In the genomic region with DNA sequence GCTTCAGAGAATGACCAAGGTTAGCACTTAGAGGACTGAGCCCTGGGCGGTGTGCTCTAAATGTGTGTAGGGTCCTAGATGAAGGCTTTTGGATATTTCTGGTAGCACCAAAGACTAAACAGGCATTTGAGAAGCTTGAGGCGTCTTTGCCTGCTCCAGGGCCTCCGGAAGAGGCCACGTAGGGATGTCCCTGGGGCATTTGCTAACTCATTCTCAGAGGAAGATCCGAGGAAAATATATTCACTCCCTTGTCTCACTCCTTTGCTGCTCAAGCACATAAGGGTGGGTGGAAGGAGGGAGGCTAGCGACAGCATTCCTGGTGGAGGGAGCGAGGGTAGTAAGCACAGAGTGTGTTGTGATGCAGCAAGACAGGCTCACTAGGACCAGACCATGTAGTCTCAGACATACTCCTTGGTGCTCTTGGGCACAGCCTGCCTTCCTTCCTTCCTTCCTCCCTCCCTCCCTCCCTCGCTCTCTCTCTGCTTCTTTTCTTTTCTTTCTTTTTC, we compare ENCODE assay signal across 14 cellular contexts. TPM values are rescaled to one million over a fixed set of nuclear protein-coding genes. Genes with fewer than 3 reads are reported as not detected.
A peak's percentile ranks its signal among the peaks of the same experiment; 100 is the strongest.
DNase-seq lines count a peak whose midpoint lies in the region; ATAC-seq and TF ChIP-seq lines count a peak whose summit lies in the region.
"Had no signal": no experiment of that assay in that cellular context is flagged by ENCODE, and none has a peak within 500 bp of the region (broad histone marks: within the 10 kb centered on the region; RNA-seq: fewer than 3 reads in every experiment).

No MANE protein-coding gene starts in this region.

- CTCF ChIA-PET in HCT116 (lab: Charles Lee), result interaction anchor here (1.8 kb wide), 1 partner anchor 9 kb away, joined by 5 read pairs; no protein-coding TSS in a partner anchor
- CTCF ChIA-PET in activated CD8-positive, alpha-beta T cell treated with anti-CD3 and anti-CD28 coated beads, Interleukin-2, amount 10 ng/mL, durations not matched to agents 7 days and 5 days (lab: Charles Lee), result interaction anchor here (1.0 to 8.9 kb wide), 6 partner anchors 13 to 142 kb away, joined by 3 to 129 read pairs (median 4); a partner anchor contains a TSS

- no peak overlapping the region for H3K9ac ChIP-seq in HCT116 (ENCODE audit: low read length)

- peak; percentile 15; the same call in 1 of the 2 replicates for ATAC-seq in HCT116
- ATAC-seq in activated CD8-positive, alpha-beta T cell treated with anti-CD3 and anti-CD28 coated beads, Interleukin-2, amount 10 ng/mL, durations not matched to agents 7 days and 5 days, result no peak
- no peak for ATAC-seq in gastroesophageal sphincter

- TF ChIP-seq CTCF in HCT116 (IDR thresholded peaks at IDR 0.05 in 2 of 3, conservative IDR thresholded peaks at IDR 0.05 in 1 of 3; ENCODE audit: borderline replicate concordance in 1 of 3, insufficient read depth in 1 of 3, low read depth in 2 of 3, low read length in 2 of 3), result no peak
- no peak for TF ChIP-seq CTCF in mesothelial cell of epicardium (IDR thresholded peaks at IDR 0.05; ENCODE audit: unreplicated experiment)
- TF ChIP-seq CTCF in nephron progenitor cell (IDR thresholded peaks at IDR 0.05), result no peak
- no peak for TF ChIP-seq CTCF in gastroesophageal sphincter (IDR thresholded peaks at IDR 0.05)

- H3K79me2 ChIP-seq in HCT116 (ENCODE audit: insufficient read depth, low read length), result no peaks in the 10 kb centered on the region

- peak overlapping the region; percentile 64 for H3K27ac Mint-ChIP-seq in T-helper 2 cell treated with Interferon-gamma antibody and Interleukin-4, amounts not matched to agents 5 μg/mL and 100 μg/mL, for 36 hours
- peak overlapping the region; percentile 74 for H3K27ac Mint-ChIP-seq in activated CD8-positive, alpha-beta T cell treated with anti-CD3 and anti-CD28 coated beads, Interleukin-2, amount 10 ng/mL, durations not matched to agents 7 days and 5 days
- peak overlapping the region; percentile 43 for H3K27ac Mint-ChIP-seq in mesothelial cell of epicardium
- H3K27ac Mint-ChIP-seq in nephron progenitor cell, result no peak overlapping the region
- H3K27ac Mint-ChIP-seq: natural killer cell treated with Interleukin-12 subunit alpha and Interleukin-12 subunit beta and Interleukin-15 and Interleukin-18, amount 100 ng/mL, for 72 hours had no signal

- POLR2A ChIA-PET in HCT116 (lab: Charles Lee), result interaction anchor here (0.6 kb wide), 1 partner anchor 54 kb away, joined by 4 read pairs; no protein-coding TSS in a partner anchor
- POLR2A ChIA-PET in activated CD8-positive, alpha-beta T cell treated with anti-CD3 and anti-CD28 coated beads, Interleukin-2, amount 10 ng/mL, durations not matched to agents 7 days and 5 days (lab: Charles Lee), result interaction anchor here (1.1 to 1.3 kb wide), 2 partner anchors 22 to 71 kb away, joined by 4 read pairs; a partner anchor contains a TSS

- H3K36me3 Mint-ChIP-seq in T-helper 2 cell treated with Interferon-gamma antibody and Interleukin-4, amounts not matched to agents 5 μg/mL and 100 μg/mL, for 36 hours (ENCODE audit: low read depth), result peaks cover under 1% of the 10 kb centered on the region
- peaks cover 3% of the 10 kb centered on the region for H3K36me3 Mint-ChIP-seq in activated CD8-positive, alpha-beta T cell treated with anti-CD3 and anti-CD28 coated beads, Interleukin-2, amount 10 ng/mL, durations not matched to agents 7 days and 5 days (ENCODE audit: low read depth)
- H3K36me3 Mint-ChIP-seq in mesothelial cell of epicardium, result no peaks in the 10 kb centered on the region
- H3K36me3 Mint-ChIP-seq in nephron progenitor cell (ENCODE audit: low read depth), result no peaks in the 10 kb centered on the region

- H3K27me3 ChIP-seq in HCT116 (ENCODE audit: insufficient read depth, low read length) (peaks cover 14% of the 10 kb centered on the region; the same call in 1 of the 2 replicates), gastroesophageal sphincter (no peaks in the 10 kb centered on the region)
- H3K27me3 ChIP-seq: stomach, vagina had no signal

- no peak overlapping the region for H3K4me3 ChIP-seq in HCT116 (replicated peaks in 1 of 2; ENCODE audit: low read depth in 1 of 2, low read length in 2 of 2)
- H3K4me3 ChIP-seq in gastroesophageal sphincter, result no peak overlapping the region
- H3K4me3 ChIP-seq: stomach, vagina had no signal

- H2AFZ ChIP-seq in HCT116 (ENCODE audit: low read depth, low read length, poor library complexity, severe bottlenecking), result no peak overlapping the region

- peaks cover 65% of the 10 kb centered on the region for H3K27me3 Mint-ChIP-seq in T-helper 2 cell treated with Interferon-gamma antibody and Interleukin-4, amounts not matched to agents 5 μg/mL and 100 μg/mL, for 36 hours (ENCODE audit: low read depth)
- peaks cover 26% of the 10 kb centered on the region for H3K27me3 Mint-ChIP-seq in activated CD8-positive, alpha-beta T cell treated with anti-CD3 and anti-CD28 coated beads, Interleukin-2, amount 10 ng/mL, durations not matched to agents 7 days and 5 days (ENCODE audit: low read depth)
- peaks cover 8% of the 10 kb centered on the region for H3K27me3 Mint-ChIP-seq in mesothelial cell of epicardium (ENCODE audit: low read depth)
- peaks cover 10% of the 10 kb centered on the region for H3K27me3 Mint-ChIP-seq in nephron progenitor cell (ENCODE audit: low read depth, poor library complexity)

- H4K20me1 ChIP-seq in HCT116 (ENCODE audit: insufficient read depth), result no peaks in the 10 kb centered on the region

- H3K9me3 ChIP-seq in HCT116 (ENCODE audit: control insufficient read depth in 1 of 2, insufficient read depth in 1 of 2, low read depth in 1 of 2, low read length in 2 of 2) (no peaks in the 10 kb centered on the region), gastroesophageal sphincter (no peaks in the 10 kb centered on the region)
- H3K9me3 ChIP-seq: Caco-2, stomach, vagina had no signal

- H3K9me2 ChIP-seq in HCT116 (ENCODE audit: insufficient read depth), result no peaks in the 10 kb centered on the region

- H3K36me3 ChIP-seq in HCT116 (ENCODE audit: control insufficient read depth in 1 of 2, insufficient read depth in 2 of 2, low read length in 2 of 2) (no peaks in the 10 kb centered on the region), gastroesophageal sphincter (no peaks in the 10 kb centered on the region)
- H3K36me3 ChIP-seq: stomach, vagina had no signal

- TF ChIP-seq RAD21 in HCT116 (IDR thresholded peaks at IDR 0.05; ENCODE audit: low read depth), result no peak

- no peak for TF ChIP-seq EP300 in gastroesophageal sphincter (IDR thresholded peaks at IDR 0.05)

- RAD21 ChIA-PET in HCT116 (lab: Charles Lee; ENCODE audit: low non-redundant PET in 1 of 2, low total read pairs in 2 of 2, uncharacterized antibody in 2 of 2, unreplicated experiment in 2 of 2), result no interaction called here

- H3K27ac ChIP-seq in HCT116 (ENCODE audit: low read depth, low read length) (no peak overlapping the region), gastroesophageal sphincter (no peak overlapping the region)
- H3K27ac ChIP-seq: vagina had no signal

- intact Hi-C loops in HCT116 (cut with micrococcal nuclease), result no loop called here

- H3K4me1 ChIP-seq in HCT116 (ENCODE audit: control insufficient read depth in 1 of 2, insufficient read depth in 2 of 2, low read length in 2 of 2) (peaks cover 9 to 11% of the 10 kb centered on the region in 2 experiments; a peak in 3 of 4 replicates), gastroesophageal sphincter (peaks cover 0 to 17% (median 3%) of the 10 kb centered on the region in 3 donors)
- H3K4me1 ChIP-seq: Caco-2, vagina had no signal

- no peak for DNase-seq in T-helper 2 cell treated with Interferon-gamma antibody and Interleukin-4, amounts not matched to agents 5 μg/mL and 100 μg/mL, for 36 hours (ENCODE audit: low spot score)
- no peak for DNase-seq in T-helper 2 cell
- DNase-seq in HCT116 (ENCODE audit: low read depth, low spot score), result no peak
- DNase-seq in activated CD8-positive, alpha-beta T cell treated with anti-CD3 and anti-CD28 coated beads, Interleukin-2, amount 10 ng/mL, durations not matched to agents 7 days and 5 days, result no peak
- no peak for DNase-seq in mesothelial cell of epicardium (ENCODE audit: low spot score in 2 of 2, unreplicated experiment in 2 of 2)
- DNase-seq in stimulated activated CD4-positive, alpha-beta T cell treated with anti-CD3 and anti-CD28 coated beads, Interleukin-4, amount 100 ng/mL, for 24 hours, result no peak
- no peak for DNase-seq in nephron progenitor cell

- 80 to 85% methylated on average over 1 to 7 of the region's 8 CpGs for WGBS in gastroesophageal sphincter (ENCODE audit: low coverage in 1 of 2), 2 donors

- BruUV-seq in HCT116 (replicated peaks; lab: Mats Ljungman, UMichigan), result no TSS peak

- H3K4me2 ChIP-seq in HCT116 (ENCODE audit: low read length), result peak overlapping the region; percentile 44

- TF ChIP-seq POLR2A in HCT116 (IDR thresholded peaks at IDR 0.05; ENCODE audit: borderline replicate concordance, extremely low read depth, insufficient read depth, insufficient read length) (no peak), gastroesophageal sphincter (IDR thresholded peaks at IDR 0.05) (no peak)

- peaks cover 52% of the 10 kb centered on the region for H3K4me1 Mint-ChIP-seq in T-helper 2 cell treated with Interferon-gamma antibody and Interleukin-4, amounts not matched to agents 5 μg/mL and 100 μg/mL, for 36 hours (ENCODE audit: low read depth)
- H3K4me1 Mint-ChIP-seq in activated CD8-positive, alpha-beta T cell treated with anti-CD3 and anti-CD28 coated beads, Interleukin-2, amount 10 ng/mL, durations not matched to agents 7 days and 5 days (ENCODE audit: low read depth), result peaks cover 63% of the 10 kb centered on the region
- H3K4me1 Mint-ChIP-seq in mesothelial cell of epicardium (peaks cover 19% of the 10 kb centered on the region), nephron progenitor cell (peaks cover 8% of the 10 kb centered on the region)

- H3K4me3 Mint-ChIP-seq in T-helper 2 cell treated with Interferon-gamma antibody and Interleukin-4, amounts not matched to agents 5 μg/mL and 100 μg/mL, for 36 hours, result peak overlapping the region; percentile 43
- H3K4me3 Mint-ChIP-seq in activated CD8-positive, alpha-beta T cell treated with anti-CD3 and anti-CD28 coated beads, Interleukin-2, amount 10 ng/mL, durations not matched to agents 7 days and 5 days, result peak overlapping the region; percentile 39
- H3K4me3 Mint-ChIP-seq in mesothelial cell of epicardium (no peak overlapping the region), nephron progenitor cell (no peak overlapping the region)
- H3K4me3 Mint-ChIP-seq: natural killer cell treated with Interleukin-12 subunit alpha and Interleukin-12 subunit beta and Interleukin-15 and Interleukin-18, amount 100 ng/mL, for 72 hours had no signal

- peaks cover 2% of the 10 kb centered on the region for H3K9me3 Mint-ChIP-seq in T-helper 2 cell treated with Interferon-gamma antibody and Interleukin-4, amounts not matched to agents 5 μg/mL and 100 μg/mL, for 36 hours
- H3K9me3 Mint-ChIP-seq in activated CD8-positive, alpha-beta T cell treated with anti-CD3 and anti-CD28 coated beads, Interleukin-2, amount 10 ng/mL, durations not matched to agents 7 days and 5 days (ENCODE audit: insufficient read depth), result no peaks in the 10 kb centered on the region
- H3K9me3 Mint-ChIP-seq in mesothelial cell of epicardium (no peaks in the 10 kb centered on the region), nephron progenitor cell (no peaks in the 10 kb centered on the region)

RNA-seq across cellular contexts. Expression of a gene that starts 38.5 kb away (rescaled TPM):
- total RNA-seq in HCT116 (2021; ENCODE audit: unreplicated experiment) (not detected), mesothelial cell of epicardium (not detected in 3 replicates), gastroesophageal sphincter (under 1 TPM in 3 of 4 donors, not detected in 1; under 0.01 to 0.07 (median 0.04) TPM)
- not detected in 2 replicates for polyA plus RNA-seq in HCT116 (2012)
- total RNA-seq in activated CD8-positive, alpha-beta T cell treated with anti-CD3 and anti-CD28 coated beads, Interleukin-2, amount 10 ng/mL, durations not matched to agents 7 days and 5 days, result not detected
- total RNA-seq: astrocyte; Caco-2; natural killer cell treated with Interleukin-12 subunit alpha and Interleukin-12 subunit beta and Interleukin-15 and Interleukin-18, amount 100 ng/mL, for 72 hours; pulmonary artery endothelial cell; vagina had no signal

Comparison
In these comparisons a context has a peak if more than half of its experiments do, and no peak if none do; other contexts are left out.
1. H3K4me3 Mint-ChIP-seq: peak in T-helper 2 cell treated with Interferon-gamma antibody and Interleukin-4, amounts not matched to agents 5 μg/mL and 100 μg/mL, for 36 hours (single experiment) and activated CD8-positive, alpha-beta T cell treated with anti-CD3 and anti-CD28 coated beads, Interleukin-2, amount 10 ng/mL, durations not matched to agents 7 days and 5 days (single experiment); none in mesothelial cell of epicardium (single experiment) and nephron progenitor cell (single experiment).